10 cellular contexts compared by ENCODE assay signal in genomic region chr6:146545608-146546007, GRCh38. TPM values are rescaled to one million over a fixed set of nuclear protein-coding genes. Genes with fewer than 3 reads are reported as not detected.
DNase-seq lines count a peak whose midpoint lies in the region; TF ChIP-seq lines count a peak whose summit lies in the region.
"Had no signal": no experiment of that assay in that cellular context is flagged by ENCODE, and none has a peak within 500 bp of the region (broad histone marks: within the 10 kb centered on the region; RNA-seq: fewer than 3 reads in every experiment).

No MANE protein-coding gene starts in this region.

- peak; percentile 86 for DNase-seq in EL
- no peak for DNase-seq in SJCRH30
- DNase-seq in fibroblast of the aortic adventitia (ENCODE audit: low read depth): peak; percentile 67
- peak; percentile 82 for DNase-seq in renal cortical epithelial cell (ENCODE audit: low read depth)
- no peak for DNase-seq in NCI-H128 (lab: John Stamatoyannopoulos, UW; ENCODE audit: unreplicated experiment)
- no peak for DNase-seq in anterior cingulate cortex (lab: John Stamatoyannopoulos, UW)
- no peak for DNase-seq in thyroid gland
- DNase-seq in BE2C: no peak
- DNase-seq: activated naive CD8-positive, alpha-beta T cell treated with anti-CD3 and anti-CD28 coated beads for 36 hours; NCI-H1694 had no signal

- H3K27me3 ChIP-seq in SJCRH30: no peaks in the 10 kb centered on the region
- H3K27me3 ChIP-seq in thyroid gland: no peaks in the 10 kb centered on the region
- no peaks in the 10 kb centered on the region for H3K27me3 ChIP-seq in BE2C

- H3K4me1 ChIP-seq in SJCRH30: peaks cover 15% of the 10 kb centered on the region
- peaks cover 4 to 12% of the 10 kb centered on the region in 2 donors for H3K4me1 ChIP-seq in thyroid gland
- no peaks in the 10 kb centered on the region for H3K4me1 ChIP-seq in BE2C

- H3K36me3 ChIP-seq in SJCRH30: peaks cover 6% of the 10 kb centered on the region; the same call in 1 of the 2 replicates
- no peaks in the 10 kb centered on the region for H3K36me3 ChIP-seq in thyroid gland
- H3K36me3 ChIP-seq in BE2C: no peaks in the 10 kb centered on the region

- TF ChIP-seq POLR2A in thyroid gland (IDR thresholded peaks at IDR 0.05): no peak

- TF ChIP-seq CTCF in fibroblast of the aortic adventitia (IDR thresholded peaks at IDR 0.05; ENCODE audit: insufficient read depth, low read length) (no peak), thyroid gland (IDR thresholded peaks at IDR 0.05) (no peak), BE2C (IDR thresholded peaks at IDR 0.05; ENCODE audit: low read depth, low read length) (no peak)

- H3K4me3 ChIP-seq in SJCRH30 (peak overlapping the region; percentile 67), fibroblast of the aortic adventitia (ENCODE audit: low read depth, low read length) (peak overlapping the region; percentile 78), thyroid gland (replicated peaks in 1 of 3) (peak overlapping the region in 1 of 3 donors; percentile 2), BE2C (ENCODE audit: low read depth, low read length) (no peak overlapping the region)

- H3K27ac ChIP-seq in SJCRH30 (peak overlapping the region; percentile 53), thyroid gland (peak overlapping the region in 1 of 3 donors; percentile 38)

- intact Hi-C loops in thyroid gland (cut with DNase I): no loop called here

- WGBS in thyroid gland, 2 donors: 61 to 67% methylated on average over 5 of the region's 5 CpGs

- no peaks in the 10 kb centered on the region for H3K9me3 ChIP-seq in SJCRH30 (replicated peaks)
- no peaks in the 10 kb centered on the region for H3K9me3 ChIP-seq in thyroid gland
- no peaks in the 10 kb centered on the region for H3K9me3 ChIP-seq in BE2C

RNA-seq across cellular contexts. Expression of gene RAB32, which starts 2.0 kb away (rescaled TPM):
- total RNA-seq in SJCRH30 (2014; rRNA removed; shearing (Covaris generic)): 12.2 and 12.4 TPM in 2 replicates
- total RNA-seq in fibroblast of the aortic adventitia (ENCODE audit: low replicate concordance): 20.8 and 71.7 TPM in 2 replicates
- 82.4 and 277 TPM in 2 replicates for total RNA-seq in renal cortical epithelial cell
- total RNA-seq in thyroid gland: 10 to 100 TPM in 3 of 4 donors, 1 to 10 TPM in 1; 8.6 to 23.8 (median 18.3) TPM
- not detected for polyA plus RNA-seq in BE2C (2012; ENCODE audit: insufficient read depth, insufficient read length, low read depth)
- total RNA-seq: activated naive CD8-positive, alpha-beta T cell treated with anti-CD3 and anti-CD28 coated beads for 36 hours had no signal

RNA-seq across cellular contexts. Expression of gene ADGB, which starts 53.2 kb away (rescaled TPM):
- total RNA-seq in SJCRH30 (2014; rRNA removed; shearing (Covaris generic)): 0.28 and 0.43 TPM in 2 replicates
- total RNA-seq in fibroblast of the aortic adventitia (ENCODE audit: low replicate concordance) (not detected in 2 replicates), renal cortical epithelial cell (not detected in 2 replicates), thyroid gland (under 1 TPM in 1 of 4 donors, not detected in 3; 0.40 TPM)
- not detected for polyA plus RNA-seq in BE2C (2012; ENCODE audit: insufficient read depth, insufficient read length, low read depth)
- total RNA-seq: activated naive CD8-positive, alpha-beta T cell treated with anti-CD3 and anti-CD28 coated beads for 36 hours had no signal

Comparison
In these comparisons a context has a peak if more than half of its experiments do, and no peak if none do; other contexts are left out.
1. DNase-seq: peak in EL (single experiment), fibroblast of the aortic adventitia (single experiment) and renal cortical epithelial cell (single experiment); none in SJCRH30 (0 of 2), NCI-H128 (single experiment), anterior cingulate cortex (0 of 58), thyroid gland (0 of 2) and BE2C (single experiment).